Comparison of ENCODE assay signal across 13 cellular contexts in genomic region chr16:85924675-85925074, GRCh38. TPM values are rescaled to one million over a fixed set of nuclear protein-coding genes. Genes with fewer than 3 reads are reported as not detected.
DNase-seq lines count a peak whose midpoint lies in the region; ATAC-seq and TF ChIP-seq lines count a peak whose summit lies in the region.
"Had no signal": no experiment of that assay in that cellular context is flagged by ENCODE, and none has a peak within 500 bp of the region (broad histone marks: within the 10 kb centered on the region; RNA-seq: fewer than 3 reads in every experiment).

No MANE protein-coding gene starts in this region.

- H3K27me3 Mint-ChIP-seq in activated naive CD4-positive, alpha-beta T cell treated with anti-CD3 and anti-CD28 coated beads for 36 hours (ENCODE audit: low read depth): no peaks in the 10 kb centered on the region
- peaks cover 4% of the 10 kb centered on the region for H3K27me3 Mint-ChIP-seq in activated T-cell treated with anti-CD3 and anti-CD28 coated beads, Interleukin-2, amount 50 U/mL, for 24 hours

- H3K4me3 Mint-ChIP-seq in activated naive CD4-positive, alpha-beta T cell treated with anti-CD3 and anti-CD28 coated beads for 36 hours: no peak overlapping the region
- H3K4me3 Mint-ChIP-seq in activated T-cell treated with anti-CD3 and anti-CD28 coated beads, Interleukin-2, amount 50 U/mL, for 24 hours: peak overlapping the region; percentile 48

- peak overlapping the region; percentile 75 for H3K27ac Mint-ChIP-seq in activated naive CD4-positive, alpha-beta T cell treated with anti-CD3 and anti-CD28 coated beads for 36 hours
- peak overlapping the region; percentile 95 for H3K27ac Mint-ChIP-seq in activated T-cell treated with anti-CD3 and anti-CD28 coated beads, Interleukin-2, amount 50 U/mL, for 24 hours

- no peak for TF ChIP-seq POLR2A in stomach (IDR thresholded peaks at IDR 0.05)

- no peaks in the 10 kb centered on the region for H3K9me3 ChIP-seq in stomach
- H3K9me3 ChIP-seq: prostate gland had no signal

- peak; percentile 55 for DNase-seq in activated naive CD4-positive, alpha-beta T cell treated with anti-CD3 and anti-CD28 coated beads for 36 hours
- DNase-seq in activated naive CD4-positive, alpha-beta T cell (lab: John Stamatoyannopoulos, UW): no peak
- DNase-seq in activated T-cell treated with anti-CD3 and anti-CD28 coated beads, Interleukin-2, amount 50 U/mL, for 24 hours: no peak
- DNase-seq in iris pigment epithelial cell (ENCODE audit: low read depth) (peak; percentile 54), stomach (no peak), DMS 273 (lab: John Stamatoyannopoulos, UW; ENCODE audit: unreplicated experiment) (no peak)
- DNase-seq: activated CD8-positive, alpha-beta memory T cell treated with anti-CD3 and anti-CD28 coated beads, Interleukin-2, amount 50 U/mL, for 48 hours; Kasumi-1 had no signal

- no peak overlapping the region for H3K4me3 ChIP-seq in stomach
- H3K4me3 ChIP-seq: lung, prostate gland had no signal

- peaks cover 2% of the 10 kb centered on the region for H3K9me3 Mint-ChIP-seq in activated naive CD4-positive, alpha-beta T cell treated with anti-CD3 and anti-CD28 coated beads for 36 hours
- peaks cover 3% of the 10 kb centered on the region for H3K9me3 Mint-ChIP-seq in activated T-cell treated with anti-CD3 and anti-CD28 coated beads, Interleukin-2, amount 50 U/mL, for 24 hours

- WGBS in stomach, 5 donors: 33 to 54% (median 52%) methylated on average over 3 of the region's 3 CpGs

- CTCF ChIA-PET in activated naive CD4-positive, alpha-beta T cell treated with anti-CD3 and anti-CD28 coated beads for 36 hours (lab: Charles Lee): interaction anchor here (0.6 to 2.0 kb wide), 7 partner anchors 10 to 148 kb away, joined by 3 to 11 read pairs (median 4); no protein-coding TSS in a partner anchor

- no peak for TF ChIP-seq EP300 in stomach (IDR thresholded peaks at IDR 0.05)

- peaks cover 0 to 15% (median 0%) of the 10 kb centered on the region in 3 donors for H3K27me3 ChIP-seq in stomach

- H3K4me1 ChIP-seq in stomach: peaks cover 0 to 19% (median 4%) of the 10 kb centered on the region in 4 donors
- H3K4me1 ChIP-seq: prostate gland had no signal

- H3K27ac ChIP-seq in stomach: peak overlapping the region in 3 of 5 donors; percentile 16 to 62 (median 31)
- H3K27ac ChIP-seq: prostate gland had no signal

- TF ChIP-seq CTCF in stomach (IDR thresholded peaks at IDR 0.05): no peak

- intact Hi-C loops in activated naive CD4-positive, alpha-beta T cell treated with anti-CD3 and anti-CD28 coated beads for 36 hours (cut with micrococcal nuclease): no loop called here
- intact Hi-C loops in stomach (cut with DNase I; ENCODE audit: low total_unique reads): no loop called here

- peaks cover 48% of the 10 kb centered on the region for H3K4me1 Mint-ChIP-seq in activated naive CD4-positive, alpha-beta T cell treated with anti-CD3 and anti-CD28 coated beads for 36 hours (ENCODE audit: low read depth)
- peaks cover 64% of the 10 kb centered on the region for H3K4me1 Mint-ChIP-seq in activated T-cell treated with anti-CD3 and anti-CD28 coated beads, Interleukin-2, amount 50 U/mL, for 24 hours (ENCODE audit: low read depth)

- H3K36me3 Mint-ChIP-seq in activated naive CD4-positive, alpha-beta T cell treated with anti-CD3 and anti-CD28 coated beads for 36 hours (ENCODE audit: low read depth): peaks cover 19% of the 10 kb centered on the region
- H3K36me3 Mint-ChIP-seq in activated T-cell treated with anti-CD3 and anti-CD28 coated beads, Interleukin-2, amount 50 U/mL, for 24 hours (ENCODE audit: low read depth): peaks cover 44% of the 10 kb centered on the region

- ATAC-seq in HG02981 (IDR thresholded peaks at IDR 0.05; ENCODE audit: unreplicated experiment) (no peak), HG03025 (IDR thresholded peaks at IDR 0.05; ENCODE audit: low FRiP score, unreplicated experiment) (no peak)

- H3K36me3 ChIP-seq in stomach: peaks cover 0 to 24% (median 6%) of the 10 kb centered on the region in 4 donors
- H3K36me3 ChIP-seq: prostate gland had no signal

RNA-seq across cellular contexts. Expression of gene IRF8, which starts 25.7 kb away (rescaled TPM):
- total RNA-seq in activated naive CD4-positive, alpha-beta T cell treated with anti-CD3 and anti-CD28 coated beads for 36 hours: 100 to 1,000 TPM; 323 to 328 TPM
- 10 to 100 TPM; 10.3 to 49.8 (median 20.3) TPM for total RNA-seq in stomach
- polyA plus RNA-seq in stomach: 1 to 10 TPM; 5.2 to 8.2 (median 7.3) TPM
- total RNA-seq: NCI-H460 had no signal

Comparison
In these comparisons a context has a peak if more than half of its experiments do, and no peak if none do; other contexts are left out.
1. DNase-seq: peak in activated naive CD4-positive, alpha-beta T cell treated with anti-CD3 and anti-CD28 coated beads for 36 hours (single experiment) and iris pigment epithelial cell (single experiment); none in activated naive CD4-positive, alpha-beta T cell (0 of 4), activated T-cell treated with anti-CD3 and anti-CD28 coated beads, Interleukin-2, amount 50 U/mL, for 24 hours (single experiment), stomach (single experiment) and DMS 273 (single experiment).
2. RNA of gene IRF8, which starts 25.7 kb away (total RNA-seq): 323 to 328 TPM in activated naive CD4-positive, alpha-beta T cell treated with anti-CD3 and anti-CD28 coated beads for 36 hours; 10.3 to 49.8 TPM in stomach; every median in the first group is over 4 times any median in the second.